In the genomic region with DNA sequence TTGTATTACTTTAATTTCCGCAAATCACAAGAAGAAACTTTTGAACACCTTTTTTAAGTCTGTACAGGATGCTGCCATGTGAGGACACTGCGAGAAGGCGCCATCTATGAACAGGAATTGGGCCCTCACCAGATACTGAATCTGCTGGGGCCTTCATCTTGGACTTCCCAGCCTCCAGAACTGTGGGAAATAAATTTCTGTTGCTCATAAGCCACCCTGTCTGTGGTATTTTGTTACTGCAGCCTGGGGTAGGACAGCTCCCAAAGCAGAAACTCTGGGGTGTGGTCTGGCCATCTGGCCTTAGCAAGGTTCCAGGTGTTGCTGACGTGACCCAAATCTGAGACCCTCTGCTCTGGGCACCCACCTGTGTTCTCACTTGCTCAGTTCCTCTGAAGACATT, we compare ENCODE assay signal across 23 cellular contexts.
"Had no signal": no experiment of that assay in that cellular context is flagged by ENCODE, and none has a peak within 500 bp of the region (broad histone marks: within the 10 kb centered on the region; RNA-seq: fewer than 3 reads in every experiment).

No MANE protein-coding gene starts in this region.

- H3K4me2 ChIP-seq: PC-9 had no signal

- ATAC-seq: activated T-helper 17 cell treated with anti-CD3 and anti-CD28 coated beads, Interleukin-2, amount 50 U/mL, for 72 hours; body of pancreas had no signal

- H3K27ac ChIP-seq: ascending aorta, body of pancreas, PC-9 had no signal

- H3K4me3 Mint-ChIP-seq: activated B cell treated with CpG ODN at 0.5 μM for 24 hours; activated CD4-positive, alpha-beta memory T cell treated with anti-CD3 and anti-CD28 coated beads for 36 hours; activated CD4-positive, alpha-beta T cell treated with anti-CD3 and anti-CD28 coated beads, Interleukin-2, amount 10 ng/mL, durations not matched to agents 24 days and 14 days; activated naive CD4-positive, alpha-beta T cell treated with anti-CD3 and anti-CD28 coated beads, Interleukin-2, amount 10 ng/mL, durations not matched to agents 7 days and 5 days; activated naive CD8-positive, alpha-beta T cell treated with anti-CD3 and anti-CD28 coated beads, Interleukin-2, amount 10 ng/mL, durations not matched to agents 7 days and 5 days; activated T-helper 17 cell treated with anti-CD3 and anti-CD28 coated beads, Interleukin-2, amount 50 U/mL, for 72 hours; T-helper 1 cell treated with Interleukin-12 subunit alpha and Interleukin-12 subunit beta and Interleukin-4 antibody, amounts not matched to agents 30 μg/mL and 1 μg/mL, for 36 hours had no signal

- H3K27me3 ChIP-seq: ascending aorta, body of pancreas had no signal

- H3K36me3 Mint-ChIP-seq: activated CD4-positive, alpha-beta memory T cell treated with anti-CD3 and anti-CD28 coated beads for 36 hours had no signal

- H3K4me1 ChIP-seq: body of pancreas had no signal

- H3K4me3 ChIP-seq: ascending aorta, body of pancreas, PC-9 had no signal

- H3K9me3 ChIP-seq: ascending aorta, body of pancreas had no signal

- H3K36me3 ChIP-seq: ascending aorta had no signal

- H3K27me3 Mint-ChIP-seq: activated B cell treated with CpG ODN at 0.5 μM for 24 hours; activated CD4-positive, alpha-beta memory T cell treated with anti-CD3 and anti-CD28 coated beads for 36 hours; activated CD4-positive, alpha-beta T cell treated with anti-CD3 and anti-CD28 coated beads, Interleukin-2, amount 10 ng/mL, durations not matched to agents 24 days and 14 days; activated naive CD4-positive, alpha-beta T cell treated with anti-CD3 and anti-CD28 coated beads, Interleukin-2, amount 10 ng/mL, durations not matched to agents 7 days and 5 days; activated naive CD8-positive, alpha-beta T cell treated with anti-CD3 and anti-CD28 coated beads, Interleukin-2, amount 10 ng/mL, durations not matched to agents 7 days and 5 days; activated T-helper 17 cell treated with anti-CD3 and anti-CD28 coated beads, Interleukin-2, amount 50 U/mL, for 72 hours had no signal

- DNase-seq: activated B cell treated with CpG ODN at 0.5 μM for 24 hours; activated CD4-positive, alpha-beta memory T cell treated with anti-CD3 and anti-CD28 coated beads for 36 hours; activated CD4-positive, alpha-beta T cell treated with anti-CD3 and anti-CD28 coated beads for 1 hour; activated CD4-positive, alpha-beta T cell treated with anti-CD3 and anti-CD28 coated beads, Interleukin-2, amount 10 ng/mL, durations not matched to agents 24 days and 14 days; activated gamma-delta T cell; activated naive CD4-positive, alpha-beta T cell treated with anti-CD3 and anti-CD28 coated beads, Interleukin-2, amount 10 ng/mL, durations not matched to agents 7 days and 5 days; activated naive CD8-positive, alpha-beta T cell treated with anti-CD3 and anti-CD28 coated beads, Interleukin-2, amount 10 ng/mL, durations not matched to agents 7 days and 5 days; activated T-cell treated with anti-CD3 and anti-CD28 coated beads for 4 hours; activated T-cell treated with anti-CD3 and anti-CD28 coated beads, Interleukin-2, amount 50 U/mL, for 48 hours; body of pancreas; central memory CD4-positive, alpha-beta T cell; MM.1S; NCI-H1105; NCI-H1436; NCI-H1694 treated with DMSO at 0.1 percent for 48 hours; NCI-H2081; NCI-H446; NCI-H524; PC-9; SHP77 treated with DMSO at 0.1 percent for 48 hours had no signal

- H3K9me3 Mint-ChIP-seq: activated B cell treated with CpG ODN at 0.5 μM for 24 hours; activated CD4-positive, alpha-beta memory T cell treated with anti-CD3 and anti-CD28 coated beads for 36 hours; activated CD4-positive, alpha-beta T cell treated with anti-CD3 and anti-CD28 coated beads, Interleukin-2, amount 10 ng/mL, durations not matched to agents 24 days and 14 days; activated naive CD4-positive, alpha-beta T cell treated with anti-CD3 and anti-CD28 coated beads, Interleukin-2, amount 10 ng/mL, durations not matched to agents 7 days and 5 days; activated naive CD8-positive, alpha-beta T cell treated with anti-CD3 and anti-CD28 coated beads, Interleukin-2, amount 10 ng/mL, durations not matched to agents 7 days and 5 days; activated T-helper 17 cell treated with anti-CD3 and anti-CD28 coated beads, Interleukin-2, amount 50 U/mL, for 72 hours; T-helper 1 cell treated with Interleukin-12 subunit alpha and Interleukin-12 subunit beta and Interleukin-4 antibody, amounts not matched to agents 30 μg/mL and 1 μg/mL, for 36 hours had no signal

- H3K27ac Mint-ChIP-seq: activated B cell treated with CpG ODN at 0.5 μM for 24 hours; activated CD4-positive, alpha-beta memory T cell treated with anti-CD3 and anti-CD28 coated beads for 36 hours; activated CD4-positive, alpha-beta T cell treated with anti-CD3 and anti-CD28 coated beads, Interleukin-2, amount 10 ng/mL, durations not matched to agents 24 days and 14 days; activated naive CD4-positive, alpha-beta T cell treated with anti-CD3 and anti-CD28 coated beads, Interleukin-2, amount 10 ng/mL, durations not matched to agents 7 days and 5 days; activated naive CD8-positive, alpha-beta T cell treated with anti-CD3 and anti-CD28 coated beads, Interleukin-2, amount 10 ng/mL, durations not matched to agents 7 days and 5 days; activated T-helper 17 cell treated with anti-CD3 and anti-CD28 coated beads, Interleukin-2, amount 50 U/mL, for 72 hours; T-helper 1 cell treated with Interleukin-12 subunit alpha and Interleukin-12 subunit beta and Interleukin-4 antibody, amounts not matched to agents 30 μg/mL and 1 μg/mL, for 36 hours had no signal

- H2AFZ ChIP-seq: PC-9 had no signal
